In the genomic region with DNA sequence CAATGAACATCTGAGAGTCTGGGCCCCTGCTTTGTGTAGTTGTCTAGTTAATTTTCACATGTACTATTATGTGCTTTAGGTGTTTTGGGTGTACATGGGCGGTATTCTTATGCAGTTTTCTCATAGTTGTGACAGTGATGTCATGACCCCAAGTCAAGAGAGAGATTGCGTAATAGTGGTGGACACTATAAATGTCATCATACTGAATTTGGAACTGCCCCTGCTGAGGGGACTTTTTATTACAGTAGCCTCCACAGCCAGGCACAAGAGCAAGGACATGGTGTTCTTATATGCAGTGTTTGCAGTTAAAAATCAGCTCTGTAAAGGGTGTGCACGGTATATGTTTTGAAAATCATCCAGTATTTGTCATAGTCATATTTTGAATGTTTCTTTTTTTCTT, we compare ENCODE assay signal across 12 cellular contexts. TPM values are rescaled to one million over a fixed set of nuclear protein-coding genes. Genes with fewer than 3 reads are reported as not detected.
DNase-seq lines count a peak whose midpoint lies in the region; ATAC-seq and TF ChIP-seq lines count a peak whose summit lies in the region.
"Had no signal": no experiment of that assay in that cellular context is flagged by ENCODE, and none has a peak within 500 bp of the region (broad histone marks: within the 10 kb centered on the region; RNA-seq: fewer than 3 reads in every experiment).

No MANE protein-coding gene starts in this region.

- H3K4me3 Mint-ChIP-seq in endothelial cell (ENCODE audit: unreplicated experiment): peak overlapping the region; percentile 27
- peak overlapping the region; percentile 26 for H3K4me3 Mint-ChIP-seq in natural killer cell treated with Interleukin-12 subunit alpha and Interleukin-12 subunit beta and Interleukin-15 and Interleukin-18, amount 100 ng/mL, for 72 hours
- H3K4me3 Mint-ChIP-seq: activated T-cell treated with anti-CD3 and anti-CD28 coated beads, Interleukin-2, amount 50 U/mL, for 4 hours had no signal

- intact Hi-C loops in heart left ventricle (cut with DNase I) (no loop called here), Right ventricle myocardium inferior (cut with DNase I) (no loop called here)

- peaks cover 2 to 87% (median 60%) of the 10 kb centered on the region in 12 donors for H3K4me1 ChIP-seq in heart left ventricle

- H3K9me3 ChIP-seq in heart left ventricle: no peaks in the 10 kb centered on the region
- H3K9me3 ChIP-seq: MG63 had no signal

- ATAC-seq in heart left ventricle: peak in 2 of 4 donors; percentile 5 to 8
- no peak for ATAC-seq in Right ventricle myocardium inferior
- ATAC-seq in natural killer cell treated with Interleukin-12 subunit alpha and Interleukin-12 subunit beta and Interleukin-15 and Interleukin-18, amount 100 ng/mL, for 72 hours: peak in 1 of 2 donors; percentile 76
- no peak for ATAC-seq in GM21529 (IDR thresholded peaks at IDR 0.05; ENCODE audit: unreplicated experiment)
- ATAC-seq: activated T-cell treated with anti-CD3 and anti-CD28 coated beads, Interleukin-2, amount 50 U/mL, for 4 hours had no signal

- no peak overlapping the region for H3K4me3 ChIP-seq in heart left ventricle
- H3K4me3 ChIP-seq: MG63 had no signal

- TF ChIP-seq CTCF in heart left ventricle (IDR thresholded peaks at IDR 0.05) (no peak), endothelial cell (IDR thresholded peaks at IDR 0.05; ENCODE audit: unreplicated experiment) (no peak)

- no peaks in the 10 kb centered on the region for H3K9me3 Mint-ChIP-seq in endothelial cell (ENCODE audit: unreplicated experiment)
- H3K9me3 Mint-ChIP-seq in natural killer cell treated with Interleukin-12 subunit alpha and Interleukin-12 subunit beta and Interleukin-15 and Interleukin-18, amount 100 ng/mL, for 72 hours: no peaks in the 10 kb centered on the region
- H3K9me3 Mint-ChIP-seq: activated T-cell treated with anti-CD3 and anti-CD28 coated beads, Interleukin-2, amount 50 U/mL, for 4 hours had no signal

- H3K27me3 ChIP-seq in heart left ventricle: no peaks in the 10 kb centered on the region
- H3K27me3 ChIP-seq: MG63 had no signal

- DNase-seq in heart left ventricle (no peak), Right ventricle myocardium inferior (ENCODE audit: missing footprints) (no peak), endothelial cell (ENCODE audit: low spot score) (no peak), H4 (ENCODE audit: low spot score) (no peak), NCI-H526 treated with DMSO at 0.1 percent for 48 hours (lab: John Stamatoyannopoulos, UW) (no peak), NCI-H128 (lab: John Stamatoyannopoulos, UW; ENCODE audit: unreplicated experiment) (no peak)
- DNase-seq in natural killer cell treated with Interleukin-12 subunit alpha and Interleukin-12 subunit beta and Interleukin-15 and Interleukin-18, amount 100 ng/mL, for 72 hours (ENCODE audit: low spot score): no peak
- DNase-seq: activated T-cell treated with anti-CD3 and anti-CD28 coated beads, Interleukin-2, amount 50 U/mL, for 4 hours; DMS153; MG63; NCI-H2227 treated with DMSO at 0.1 percent for 48 hours had no signal

- WGBS in heart left ventricle, 4 donors: 73 to 84% (median 77%) methylated on average over 3 of the region's 3 CpGs

- H3K36me3 ChIP-seq in heart left ventricle: peaks cover 0 to 88% (median 66%) of the 10 kb centered on the region in 9 donors

- no peak overlapping the region for H3K27ac Mint-ChIP-seq in endothelial cell (ENCODE audit: unreplicated experiment)
- peak overlapping the region; percentile 71 to 74 for H3K27ac Mint-ChIP-seq in natural killer cell treated with Interleukin-12 subunit alpha and Interleukin-12 subunit beta and Interleukin-15 and Interleukin-18, amount 100 ng/mL, for 72 hours

- H3K4me1 Mint-ChIP-seq in endothelial cell (ENCODE audit: unreplicated experiment): peaks cover 6% of the 10 kb centered on the region
- peaks cover 32 to 61% of the 10 kb centered on the region in 2 donors for H3K4me1 Mint-ChIP-seq in natural killer cell treated with Interleukin-12 subunit alpha and Interleukin-12 subunit beta and Interleukin-15 and Interleukin-18, amount 100 ng/mL, for 72 hours (ENCODE audit: low read depth in 2 of 2)

- peaks cover 2% of the 10 kb centered on the region for H3K27me3 Mint-ChIP-seq in endothelial cell (ENCODE audit: unreplicated experiment)
- H3K27me3 Mint-ChIP-seq in natural killer cell treated with Interleukin-12 subunit alpha and Interleukin-12 subunit beta and Interleukin-15 and Interleukin-18, amount 100 ng/mL, for 72 hours: no peaks in the 10 kb centered on the region

- TF ChIP-seq POLR2A in heart left ventricle (IDR thresholded peaks at IDR 0.05): no peak

- H3K27ac ChIP-seq in heart left ventricle: peak overlapping the region; percentile 23 to 94 (median 80)

- H3K36me3 Mint-ChIP-seq in endothelial cell (ENCODE audit: low read depth, unreplicated experiment): peaks cover 12% of the 10 kb centered on the region
- H3K36me3 Mint-ChIP-seq in natural killer cell treated with Interleukin-12 subunit alpha and Interleukin-12 subunit beta and Interleukin-15 and Interleukin-18, amount 100 ng/mL, for 72 hours: peaks cover 38% of the 10 kb centered on the region

RNA-seq across cellular contexts. Expression of gene ABHD2, which starts 29.5 kb away (rescaled TPM):
- 100 to 1,000 TPM in 6 of 9 donors, 10 to 100 TPM in 3; 53.4 to 243 (median 128) TPM for total RNA-seq in heart left ventricle
- 100 to 1,000 TPM in 1 of 2 donors, 1 to 10 TPM in 1; 8.6 to 112 TPM for polyA plus RNA-seq in heart left ventricle
- total RNA-seq in Right ventricle myocardium inferior: 69.9 TPM
- total RNA-seq in endothelial cell (ENCODE audit: unreplicated experiment): 32.3 TPM
- total RNA-seq in natural killer cell treated with Interleukin-12 subunit alpha and Interleukin-12 subunit beta and Interleukin-15 and Interleukin-18, amount 100 ng/mL, for 72 hours: 100 to 1,000 TPM; 130 to 214 TPM
- 15.2 and 19.0 TPM in 2 replicates for total RNA-seq in H4 (2014; rRNA removed; shearing (Covaris generic))
